Comparison of ENCODE assay signal across 21 cellular contexts in the genomic region with DNA sequence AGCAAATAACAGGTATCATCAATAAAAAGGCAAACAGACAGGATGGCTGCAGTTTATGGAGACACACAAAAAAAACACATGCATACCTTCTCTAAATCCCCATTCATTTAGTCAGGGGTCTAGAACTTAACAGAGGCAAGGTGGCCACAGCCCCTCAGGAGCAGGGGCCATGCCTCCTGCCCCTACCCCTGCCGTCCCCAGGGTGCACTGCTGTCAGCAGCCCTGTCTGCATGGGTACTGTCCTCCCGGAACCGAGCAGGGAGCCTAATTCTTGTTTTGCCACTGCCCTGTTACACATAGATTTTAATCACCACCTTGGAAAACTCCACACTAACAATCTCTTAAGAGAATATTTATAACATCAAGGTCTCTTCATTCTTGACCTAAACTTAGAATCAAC. TPM values are rescaled to one million over a fixed set of nuclear protein-coding genes. Genes with fewer than 3 reads are reported as not detected.
DNase-seq lines count a peak whose midpoint lies in the region; ATAC-seq, FAIRE-seq and TF ChIP-seq lines count a peak whose summit lies in the region.
"Had no signal": no experiment of that assay in that cellular context is flagged by ENCODE, and none has a peak within 500 bp of the region (broad histone marks: within the 10 kb centered on the region; RNA-seq: fewer than 3 reads in every experiment).

No MANE protein-coding gene starts in this region.

- no peaks in the 10 kb centered on the region for H3K36me3 Mint-ChIP-seq in activated T-cell treated with anti-CD3 and anti-CD28 coated beads, Interleukin-2, amount 50 U/mL, for 24 hours (ENCODE audit: low read depth)
- no peaks in the 10 kb centered on the region for H3K36me3 Mint-ChIP-seq in activated naive CD4-positive, alpha-beta T cell treated with anti-CD3 and anti-CD28 coated beads, Interleukin-2, amount 50 U/mL, for 72 hours
- peaks cover 2% of the 10 kb centered on the region for H3K36me3 Mint-ChIP-seq in activated CD8-positive, alpha-beta T cell treated with anti-CD3 and anti-CD28 coated beads, Interleukin-2, amount 10 ng/mL, durations not matched to agents 7 days and 5 days (ENCODE audit: low read depth)

- H3K27ac ChIP-seq in ACC112 (ENCODE audit: low read depth, low read length): peak overlapping the region; percentile 89; the same call in 1 of the 2 replicates
- peak overlapping the region; percentile 88 for H3K27ac ChIP-seq in PC-9
- H3K27ac ChIP-seq in kidney (ENCODE audit: low read depth in 2 of 2, low read length in 2 of 2): no peak overlapping the region
- no peak overlapping the region for H3K27ac ChIP-seq in trophoblast cell (ENCODE audit: low read depth, low read length)
- H3K27ac ChIP-seq: C4-2B, Peyer's patch had no signal

- H2BK5ac ChIP-seq in trophoblast cell (ENCODE audit: low read depth, low read length, poor library complexity): no peak overlapping the region

- H3K18ac ChIP-seq in trophoblast cell (ENCODE audit: low read length): peak overlapping the region; percentile 64

- H3K14ac ChIP-seq in trophoblast cell (ENCODE audit: low read length): peak overlapping the region; percentile 60

- H3F3A ChIP-seq in PC-9 (ENCODE audit: insufficient read depth, low read depth): peaks cover 43% of the 10 kb centered on the region

- H4K20me1 ChIP-seq in PC-9 (ENCODE audit: insufficient read depth): no peaks in the 10 kb centered on the region

- peaks cover 9% of the 10 kb centered on the region for H3K79me1 ChIP-seq in trophoblast cell (ENCODE audit: low read length)

- H4K12ac ChIP-seq in trophoblast cell (ENCODE audit: low read depth, low read length): peak overlapping the region; percentile 26

- peak overlapping the region; percentile 27 for H3K4ac ChIP-seq in trophoblast cell (ENCODE audit: low read depth, low read length)

- no peak overlapping the region for H3K4me3 Mint-ChIP-seq in activated T-cell treated with anti-CD3 and anti-CD28 coated beads, Interleukin-2, amount 50 U/mL, for 24 hours
- no peak overlapping the region for H3K4me3 Mint-ChIP-seq in activated CD8-positive, alpha-beta T cell treated with anti-CD3 and anti-CD28 coated beads, Interleukin-2, amount 10 ng/mL, durations not matched to agents 7 days and 5 days
- H3K4me3 Mint-ChIP-seq: GM23338 had no signal

- peak overlapping the region; percentile 76 for H2AK5ac ChIP-seq in trophoblast cell (ENCODE audit: low read length)

- no CpG with 5 or more reads among the region's 3 CpGs for WGBS in trophoblast cell (ENCODE audit: extremely low coverage, insufficient coverage, insufficient read length)

- no peaks in the 10 kb centered on the region for H3K9me3 Mint-ChIP-seq in activated T-cell treated with anti-CD3 and anti-CD28 coated beads, Interleukin-2, amount 50 U/mL, for 24 hours
- H3K9me3 Mint-ChIP-seq in activated naive CD4-positive, alpha-beta T cell treated with anti-CD3 and anti-CD28 coated beads, Interleukin-2, amount 50 U/mL, for 72 hours: no peaks in the 10 kb centered on the region
- no peaks in the 10 kb centered on the region for H3K9me3 Mint-ChIP-seq in activated CD8-positive, alpha-beta T cell treated with anti-CD3 and anti-CD28 coated beads, Interleukin-2, amount 10 ng/mL, durations not matched to agents 7 days and 5 days (ENCODE audit: insufficient read depth)
- H3K9me3 Mint-ChIP-seq: GM23338 had no signal

- no peaks in the 10 kb centered on the region for H3K9me3 ChIP-seq in PC-9 (ENCODE audit: insufficient read depth, low read depth)
- no peaks in the 10 kb centered on the region for H3K9me3 ChIP-seq in kidney (ENCODE audit: control insufficient read depth in 1 of 2, low read length in 2 of 2)
- H3K9me3 ChIP-seq in trophoblast cell (ENCODE audit: insufficient read depth, low read depth, low read length): no peaks in the 10 kb centered on the region
- H3K9me3 ChIP-seq: Peyer's patch had no signal

- H3K27ac Mint-ChIP-seq in activated T-cell treated with anti-CD3 and anti-CD28 coated beads, Interleukin-2, amount 50 U/mL, for 24 hours: no peak overlapping the region
- no peak overlapping the region for H3K27ac Mint-ChIP-seq in activated naive CD4-positive, alpha-beta T cell treated with anti-CD3 and anti-CD28 coated beads, Interleukin-2, amount 50 U/mL, for 72 hours
- H3K27ac Mint-ChIP-seq in activated CD8-positive, alpha-beta T cell treated with anti-CD3 and anti-CD28 coated beads, Interleukin-2, amount 10 ng/mL, durations not matched to agents 7 days and 5 days: no peak overlapping the region
- H3K27ac Mint-ChIP-seq: GM23338 had no signal

- H3K9me2 ChIP-seq in PC-9 (ENCODE audit: insufficient read depth): no peaks in the 10 kb centered on the region

- no TSS peak for BruUV-seq in PC-9 (replicated peaks; lab: Mats Ljungman, UMichigan)

- no peak overlapping the region for H3K23ac ChIP-seq in trophoblast cell (ENCODE audit: low read length)

- peak overlapping the region; percentile 66 for H4K91ac ChIP-seq in trophoblast cell (ENCODE audit: low read depth, low read length)

- no peak overlapping the region for H3K9ac ChIP-seq in kidney (ENCODE audit: low read length in 2 of 2)
- H3K9ac ChIP-seq in trophoblast cell (ENCODE audit: low read length): no peak overlapping the region

- H2BK120ac ChIP-seq in trophoblast cell (ENCODE audit: insufficient read depth, low read length, poor library complexity): no peak overlapping the region

- H3K79me2 ChIP-seq in ACC112 (ENCODE audit: control insufficient read depth, insufficient read depth, low read length, unreplicated experiment) (peaks cover 65% of the 10 kb centered on the region), PC-9 (ENCODE audit: low read depth) (peaks cover 80% of the 10 kb centered on the region), trophoblast cell (ENCODE audit: control insufficient read depth, insufficient read depth, low read length, poor library complexity) (peaks cover 2% of the 10 kb centered on the region)

- H2BK12ac ChIP-seq in trophoblast cell (ENCODE audit: low read length): peak overlapping the region; percentile 43

- H3K4me3 ChIP-seq in ACC112 (ENCODE audit: low read depth, low read length) (peak overlapping the region; percentile 66; the same call in 1 of the 2 replicates), PC-9 (no peak overlapping the region), kidney (ENCODE audit: low read length in 2 of 2) (no peak overlapping the region), trophoblast cell (ENCODE audit: low read depth, low read length) (no peak overlapping the region)
- H3K4me3 ChIP-seq: GM23338, Peyer's patch had no signal

- ATAC-seq in activated naive CD4-positive, alpha-beta T cell treated with anti-CD3 and anti-CD28 coated beads, Interleukin-2, amount 50 U/mL, for 72 hours: no peak
- ATAC-seq in HG03432 (IDR thresholded peaks at IDR 0.05; ENCODE audit: unreplicated experiment): no peak
- ATAC-seq in activated CD8-positive, alpha-beta T cell treated with anti-CD3 and anti-CD28 coated beads, Interleukin-2, amount 10 ng/mL, durations not matched to agents 7 days and 5 days: no peak
- ATAC-seq: GM23338, HepG2 had no signal

- H3K4me1 ChIP-seq in ACC112 (ENCODE audit: control insufficient read depth, insufficient read depth, low read length, unreplicated experiment): peaks cover 82% of the 10 kb centered on the region
- H3K4me1 ChIP-seq in PC-9 (replicated peaks; ENCODE audit: insufficient read depth): peaks cover 68% of the 10 kb centered on the region
- peaks cover 6 to 10% of the 10 kb centered on the region in 2 donors for H3K4me1 ChIP-seq in kidney (ENCODE audit: control insufficient read depth in 1 of 2, insufficient read depth in 1 of 2, low read depth in 1 of 2, low read length in 2 of 2)
- H3K4me1 ChIP-seq in trophoblast cell (ENCODE audit: control insufficient read depth in 1 of 2, insufficient read depth in 2 of 2, low read length in 2 of 2): peaks cover 9 to 23% of the 10 kb centered on the region in 2 experiments
- H3K4me1 ChIP-seq: Peyer's patch had no signal

- H3K4me2 ChIP-seq in PC-9: 0 out of 2 replicates have a peak overlapping the region, but pooled peaks have one; percentile 8
- no peak overlapping the region for H3K4me2 ChIP-seq in trophoblast cell (ENCODE audit: low read length)
- H3K4me2 ChIP-seq: GM23338 had no signal

- DNase-seq in PC-9 (no peak), kidney (peak; percentile 59), trophoblast cell (no peak)
- DNase-seq in activated T-cell treated with anti-CD3 and anti-CD28 coated beads, Interleukin-2, amount 50 U/mL, for 24 hours: no peak
- DNase-seq in activated naive CD4-positive, alpha-beta T cell treated with anti-CD3 and anti-CD28 coated beads, Interleukin-2, amount 50 U/mL, for 72 hours (ENCODE audit: low spot score in 2 of 2): no peak
- DNase-seq in activated CD8-positive, alpha-beta T cell treated with anti-CD3 and anti-CD28 coated beads, Interleukin-2, amount 10 ng/mL, durations not matched to agents 7 days and 5 days: no peak
- DNase-seq: COR-L47, Karpas-422, MM.1S, NCI-H1105 treated with DMSO at 0.1 percent for 48 hours, NCI-H187, NCI-H774, Peyer's patch, SHP77 treated with DMSO at 0.1 percent for 48 hours had no signal

- H3K27me3 ChIP-seq in ACC112 (ENCODE audit: insufficient read depth, low read length) (no peaks in the 10 kb centered on the region), PC-9 (ENCODE audit: insufficient read depth, low read depth) (no peaks in the 10 kb centered on the region), trophoblast cell (ENCODE audit: insufficient read depth, low read length) (no peaks in the 10 kb centered on the region)
- H3K27me3 ChIP-seq: Peyer's patch had no signal

- POLR2A ChIA-PET in PC-9 (lab: Charles Lee; ENCODE audit: unreplicated experiment): interaction anchor here (0.6 kb wide), 1 partner anchor 12 kb away, joined by 7 read pairs; no protein-coding TSS in a partner anchor
- POLR2A ChIA-PET in activated CD8-positive, alpha-beta T cell treated with anti-CD3 and anti-CD28 coated beads, Interleukin-2, amount 10 ng/mL, durations not matched to agents 7 days and 5 days (lab: Charles Lee): no interaction called here

- H4K8ac ChIP-seq in trophoblast cell (ENCODE audit: low read depth, low read length): no peak overlapping the region

- no peaks in the 10 kb centered on the region for H3K36me3 ChIP-seq in ACC112 (ENCODE audit: insufficient read depth, low read length)
- H3K36me3 ChIP-seq in PC-9 (ENCODE audit: low read depth): 0 out of 2 replicates have a peak, but pooled peaks cover 15% of the 10 kb centered on the region
- H3K36me3 ChIP-seq in kidney (ENCODE audit: control insufficient read depth in 1 of 2, insufficient read depth in 2 of 2, low read length in 2 of 2): no peaks in the 10 kb centered on the region
- H3K36me3 ChIP-seq in trophoblast cell (ENCODE audit: control insufficient read depth in 1 of 2, insufficient read depth in 2 of 2, low read length in 2 of 2): no peaks in the 10 kb centered on the region
- H3K36me3 ChIP-seq: Peyer's patch had no signal

- H3K27me3 Mint-ChIP-seq in activated T-cell treated with anti-CD3 and anti-CD28 coated beads, Interleukin-2, amount 50 U/mL, for 24 hours: peaks cover 2% of the 10 kb centered on the region
- H3K27me3 Mint-ChIP-seq in activated CD8-positive, alpha-beta T cell treated with anti-CD3 and anti-CD28 coated beads, Interleukin-2, amount 10 ng/mL, durations not matched to agents 7 days and 5 days (ENCODE audit: low read depth): peaks cover 19% of the 10 kb centered on the region

- TF ChIP-seq CTCF in PC-9 (conservative IDR thresholded peaks at IDR 0.05) (no peak), kidney (IDR thresholded peaks at IDR 0.05; ENCODE audit: borderline replicate concordance, extremely low read depth, insufficient read depth) (no peak)

- H3K4me1 Mint-ChIP-seq in activated T-cell treated with anti-CD3 and anti-CD28 coated beads, Interleukin-2, amount 50 U/mL, for 24 hours (ENCODE audit: low read depth): peaks cover 18% of the 10 kb centered on the region
- H3K4me1 Mint-ChIP-seq in activated CD8-positive, alpha-beta T cell treated with anti-CD3 and anti-CD28 coated beads, Interleukin-2, amount 10 ng/mL, durations not matched to agents 7 days and 5 days (ENCODE audit: low read depth): peaks cover 9% of the 10 kb centered on the region

- H2AFZ ChIP-seq in ACC112 (ENCODE audit: low read length, unreplicated experiment) (peak overlapping the region; percentile 69), PC-9 (no peak overlapping the region), trophoblast cell (ENCODE audit: insufficient read depth, low read length, poor library complexity) (no peak overlapping the region)
- H2AFZ ChIP-seq: GM23338 had no signal

- CTCF ChIA-PET in PC-9 (lab: Charles Lee): interaction anchor here (1.2 kb wide), 1 partner anchor 82 kb away, joined by 5 read pairs; no protein-coding TSS in a partner anchor
- CTCF ChIA-PET in activated CD8-positive, alpha-beta T cell treated with anti-CD3 and anti-CD28 coated beads, Interleukin-2, amount 10 ng/mL, durations not matched to agents 7 days and 5 days (lab: Charles Lee): interaction anchor here (0.9 kb wide), 2 partner anchors 12 to 117 kb away, joined by 3 to 6 read pairs; no protein-coding TSS in a partner anchor

- intact Hi-C loops in PC-9 (cut with micrococcal nuclease; ENCODE audit: unreplicated experiment) (no loop called here), kidney (cut with DNase I) (no loop called here)

- FAIRE-seq in kidney (lab: Jason Lieb, UNC): no peak
- FAIRE-seq: A204.1, GM19239, HepG2 had no signal

RNA-seq across cellular contexts. Expression of a gene that starts 39.0 kb away (rescaled TPM):
- 71.1 and 103 TPM in 2 replicates for total RNA-seq in PC-9 (2021)
- 2.0 TPM for total RNA-seq in kidney
- polyA plus RNA-seq in kidney (ENCODE audit: insufficient read depth, low read depth, low replicate concordance): 0.75 TPM
- polyA plus RNA-seq in trophoblast cell (2013): 4.7 and 4.8 TPM in 2 replicates
- total RNA-seq in activated naive CD4-positive, alpha-beta T cell treated with anti-CD3 and anti-CD28 coated beads, Interleukin-2, amount 50 U/mL, for 72 hours: not detected
- not detected for total RNA-seq in activated CD8-positive, alpha-beta T cell treated with anti-CD3 and anti-CD28 coated beads, Interleukin-2, amount 10 ng/mL, durations not matched to agents 7 days and 5 days
- total RNA-seq: HepG2 had no signal

Comparison
In these comparisons a context has a peak if more than half of its experiments do, and no peak if none do; other contexts are left out.
1. H3K27ac ChIP-seq: peak in ACC112 (single experiment) and PC-9 (single experiment); none in kidney (0 of 2) and trophoblast cell (single experiment).
2. RNA of a gene that starts 39.0 kb away (total RNA-seq): 71.1 to 103 TPM in PC-9; 2.0 TPM in kidney (single experiment), not detected in activated CD8-positive, alpha-beta T cell treated with anti-CD3 and anti-CD28 coated beads, Interleukin-2, amount 10 ng/mL, durations not matched to agents 7 days and 5 days and not detected in activated naive CD4-positive, alpha-beta T cell treated with anti-CD3 and anti-CD28 coated beads, Interleukin-2, amount 50 U/mL, for 72 hours; every median in the first group is over 10 times any median in the second.